In the genomic region with DNA sequence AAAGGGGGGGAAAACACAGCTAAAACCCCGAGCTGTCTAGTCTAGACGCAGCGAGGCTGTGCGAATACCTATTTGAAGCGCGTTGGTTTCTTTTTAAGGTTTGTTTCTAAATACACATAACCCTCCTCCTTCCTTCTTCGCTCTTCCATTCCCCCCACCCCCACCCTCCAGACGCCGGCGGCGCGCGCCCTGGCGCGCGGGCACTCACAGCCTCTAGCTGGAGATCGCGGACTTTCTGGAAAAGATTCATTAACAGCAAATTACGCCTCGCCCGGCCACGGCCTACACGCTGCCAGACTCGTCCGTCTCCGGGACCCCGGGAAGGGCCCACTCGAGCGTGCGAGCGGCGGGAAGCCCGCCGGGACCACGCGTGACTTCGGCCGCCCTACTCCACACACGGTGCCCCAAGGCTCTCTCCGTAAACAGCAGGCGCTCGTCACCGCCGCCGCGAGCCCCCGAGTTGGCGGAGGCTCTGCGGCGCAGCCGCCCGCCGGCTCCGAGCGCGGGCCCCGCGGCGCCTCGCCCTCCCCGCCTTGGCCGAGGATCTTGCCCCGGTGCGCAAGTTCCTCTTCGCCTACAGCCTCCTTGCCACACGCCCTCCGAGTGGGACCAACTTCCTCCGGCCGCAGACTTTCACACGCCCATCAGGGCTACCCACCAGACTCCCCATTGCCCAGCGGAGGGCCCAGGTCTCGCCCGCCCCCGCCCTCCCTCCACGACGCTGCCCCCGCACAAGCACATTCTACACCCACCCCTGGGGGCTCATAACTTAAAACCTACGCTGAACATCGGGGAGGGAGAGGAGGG, we compare ENCODE assay signal across 8 cellular contexts. TPM values are rescaled to one million over a fixed set of nuclear protein-coding genes. Genes with fewer than 3 reads are reported as not detected.
DNase-seq lines count a peak whose midpoint lies in the region; ATAC-seq lines count a peak whose summit lies in the region.

No MANE protein-coding gene starts in this region.

- H3K4me3 Mint-ChIP-seq in naive thymus-derived CD4-positive, alpha-beta T cell = peak overlapping the region; percentile 91 to 98 (median 94)

- peaks cover 0 to 3% (median 0%) of the 10 kb centered on the region in 5 donors for H3K36me3 Mint-ChIP-seq in naive thymus-derived CD4-positive, alpha-beta T cell

- intact Hi-C loops in naive thymus-derived CD4-positive, alpha-beta T cell (cut with micrococcal nuclease) = loop anchor here (1.0 to 10.0 kb wide), 12 partner anchors 13 to 1293 kb away; a partner anchor contains a TSS

- peaks cover 0 to 10% (median 0%) of the 10 kb centered on the region in 11 donors for H3K9me3 Mint-ChIP-seq in naive thymus-derived CD4-positive, alpha-beta T cell

- H3K9me3 ChIP-seq in ectodermal cell (ENCODE audit: control insufficient read depth, low read length) = no peaks in the 10 kb centered on the region
- no peaks in the 10 kb centered on the region for H3K9me3 ChIP-seq in naive thymus-derived CD4-positive, alpha-beta T cell (ENCODE audit: control insufficient read depth in 2 of 3, low read length in 3 of 3)

- POLR2A ChIA-PET in naive thymus-derived CD4-positive, alpha-beta T cell (lab: Charles Lee) = interaction anchor here (0.6 to 7.6 kb wide), 10 partner anchors 10 to 127 kb away, joined by 3 to 116 read pairs (median 6); no protein-coding TSS in a partner anchor

- H3K27ac ChIP-seq in ectodermal cell (ENCODE audit: insufficient read depth, low read depth, low read length, poor library complexity, severe bottlenecking) = no peak overlapping the region
- H3K27ac ChIP-seq in naive thymus-derived CD4-positive, alpha-beta T cell (ENCODE audit: low read depth, low read length) = peak overlapping the region; percentile 80

- peak overlapping the region; percentile 86 to 95 (median 90) for H3K27ac Mint-ChIP-seq in naive thymus-derived CD4-positive, alpha-beta T cell

- peak overlapping the region; percentile 49 for H3K4me3 ChIP-seq in ectodermal cell (ENCODE audit: insufficient read depth, low read depth, low read length)
- peak overlapping the region; percentile 74 for H3K4me3 ChIP-seq in naive thymus-derived CD4-positive, alpha-beta T cell (ENCODE audit: low read length)

- peak; percentile 18 for ATAC-seq in naive thymus-derived CD4-positive, alpha-beta T cell
- ATAC-seq in esophagus mucosa = no peak

- no peaks in the 10 kb centered on the region for H3K36me3 ChIP-seq in ectodermal cell (ENCODE audit: control insufficient read depth, insufficient read depth, low read length)
- H3K36me3 ChIP-seq in naive thymus-derived CD4-positive, alpha-beta T cell (ENCODE audit: control insufficient read depth in 2 of 3, insufficient read depth in 3 of 3, low read length in 3 of 3) = no peaks in the 10 kb centered on the region

- WGBS in ectodermal cell, 2 experiments = 0% methylated on average over 66 to 75 of the region's 79 CpGs

- H3K4me1 ChIP-seq in ectodermal cell (ENCODE audit: control insufficient read depth, insufficient read depth, low read length) = peaks cover 14% of the 10 kb centered on the region
- peaks cover 7 to 17% of the 10 kb centered on the region in 2 donors for H3K4me1 ChIP-seq in naive thymus-derived CD4-positive, alpha-beta T cell (ENCODE audit: control insufficient read depth in 2 of 2, insufficient read depth in 2 of 2, low read length in 2 of 2)

- DNase-seq in stimulated activated CD4-positive, alpha-beta T cell treated with anti-CD3 and anti-CD28 coated beads, Interleukin-4, amount 100 ng/mL, for 1 hour = peak; percentile 28
- no peak for DNase-seq in stimulated activated CD4-positive, alpha-beta T cell treated with anti-CD3 and anti-CD28 coated beads, Interleukin-1b, Interleukin-23, amount 100 ng/mL, for 48 hours
- peak; percentile 13 for DNase-seq in SKM-1 (lab: John Stamatoyannopoulos, UW; ENCODE audit: unreplicated experiment)
- DNase-seq in naive thymus-derived CD4-positive, alpha-beta T cell = peak in 7 of 9 donors; percentile 34 to 68 (median 55)
- no peak for DNase-seq in NCI-H510A treated with DMSO at 0.1 percent for 48 hours (lab: John Stamatoyannopoulos, UW)
- DNase-seq in NCI-H1048 (lab: John Stamatoyannopoulos, UW) = no peak

- H3K27me3 ChIP-seq in ectodermal cell (ENCODE audit: control insufficient read depth, insufficient read depth, low read length, poor library complexity, severe bottlenecking) = peaks cover 72% of the 10 kb centered on the region
- no peaks in the 10 kb centered on the region for H3K27me3 ChIP-seq in naive thymus-derived CD4-positive, alpha-beta T cell (ENCODE audit: control insufficient read depth in 2 of 2, insufficient read depth in 2 of 2, low read length in 2 of 2)

- H3K4me1 Mint-ChIP-seq in naive thymus-derived CD4-positive, alpha-beta T cell = peaks cover 21 to 46% (median 36%) of the 10 kb centered on the region in 7 donors

- CTCF ChIA-PET in naive thymus-derived CD4-positive, alpha-beta T cell (lab: Charles Lee) = interaction anchor here (0.6 to 1.4 kb wide), 3 partner anchors 31 to 174 kb away, joined by 3 to 5 read pairs (median 3); no protein-coding TSS in a partner anchor

- no peaks in the 10 kb centered on the region for H3K27me3 Mint-ChIP-seq in naive thymus-derived CD4-positive, alpha-beta T cell

RNA-seq across cellular contexts. Expression of a gene that starts 2.0 kb away (rescaled TPM):
- polyA plus RNA-seq in ectodermal cell (2013, experiment 1 of 4) = 18.1 TPM
- 23.8 TPM for polyA plus RNA-seq in ectodermal cell (2013, experiment 2 of 4)
- 16.4 TPM for polyA plus RNA-seq in ectodermal cell (2013, experiment 3 of 4)
- polyA plus RNA-seq in ectodermal cell (2013, experiment 4 of 4) = 14.5 TPM
- total RNA-seq in naive thymus-derived CD4-positive, alpha-beta T cell = 10 to 100 TPM; 23.3 to 55.2 (median 43.3) TPM
- 1 to 10 TPM; 3.8 to 9.1 TPM for polyA plus RNA-seq in naive thymus-derived CD4-positive, alpha-beta T cell
- 16.2 TPM for total RNA-seq in esophagus mucosa

Comparison
In these comparisons a context has a peak if more than half of its experiments do, and no peak if none do; other contexts are left out.
1. DNase-seq: peak in stimulated activated CD4-positive, alpha-beta T cell treated with anti-CD3 and anti-CD28 coated beads, Interleukin-4, amount 100 ng/mL, for 1 hour (single experiment), SKM-1 (single experiment) and naive thymus-derived CD4-positive, alpha-beta T cell (7 of 9); none in stimulated activated CD4-positive, alpha-beta T cell treated with anti-CD3 and anti-CD28 coated beads, Interleukin-1b, Interleukin-23, amount 100 ng/mL, for 48 hours (single experiment), NCI-H510A treated with DMSO at 0.1 percent for 48 hours (single experiment) and NCI-H1048 (single experiment).